ENCODE assay signal across 19 cellular contexts in genomic region chr20:41160686-41161085, GRCh38. TPM values are rescaled to one million over a fixed set of nuclear protein-coding genes. Genes with fewer than 3 reads are reported as not detected.
DNase-seq lines count a peak whose midpoint lies in the region; ATAC-seq and TF ChIP-seq lines count a peak whose summit lies in the region.
"Had no signal": no experiment of that assay in that cellular context is flagged by ENCODE, and none has a peak within 500 bp of the region (broad histone marks: within the 10 kb centered on the region; RNA-seq: fewer than 3 reads in every experiment).

No MANE protein-coding gene starts in this region.

- CTCF ChIA-PET in WTC11 (lab: Charles Lee): interaction anchor here (1.2 to 2.1 kb wide), 2 partner anchors 12 to 25 kb away, joined by 4 to 8 read pairs; no protein-coding TSS in a partner anchor

- H3K27ac ChIP-seq in esophagus squamous epithelium: no peak overlapping the region
- H3K27ac ChIP-seq: brain microvascular endothelial cell, PC-9, SJSA1 had no signal

- 79 to 83% methylated on average over 2 of the region's 2 CpGs for WGBS in esophagus squamous epithelium, 2 donors

- peaks cover 75% of the 10 kb centered on the region for H3K4me1 Mint-ChIP-seq in activated T-cell treated with anti-CD3 and anti-CD28 coated beads, Interleukin-2, amount 50 U/mL, for 24 hours (ENCODE audit: low read depth)
- H3K4me1 Mint-ChIP-seq in WTC11: peaks cover 25% of the 10 kb centered on the region
- peaks cover 70 to 87% of the 10 kb centered on the region in 2 donors for H3K4me1 Mint-ChIP-seq in effector memory CD8-positive, alpha-beta T cell (ENCODE audit: low read depth in 2 of 2)
- peaks cover 48% of the 10 kb centered on the region for H3K4me1 Mint-ChIP-seq in stimulated activated memory B cell treated with anti-CD40 and anti-IgM and Interleukin-4, amounts not matched to agents 10 μg/mL and 1 μg/mL and 100 μg/mL, for 72 hours

- no peak overlapping the region for H3K4me3 Mint-ChIP-seq in activated T-cell treated with anti-CD3 and anti-CD28 coated beads, Interleukin-2, amount 50 U/mL, for 24 hours
- H3K4me3 Mint-ChIP-seq in WTC11: no peak overlapping the region
- H3K4me3 Mint-ChIP-seq in effector memory CD8-positive, alpha-beta T cell: peak overlapping the region; percentile 24 to 46
- H3K4me3 Mint-ChIP-seq in stimulated activated memory B cell treated with anti-CD40 and anti-IgM and Interleukin-4, amounts not matched to agents 10 μg/mL and 1 μg/mL and 100 μg/mL, for 72 hours: no peak overlapping the region

- H3K36me3 ChIP-seq in esophagus squamous epithelium: peaks cover 27 to 61% (median 27%) of the 10 kb centered on the region in 3 donors

- H3K27me3 ChIP-seq in esophagus squamous epithelium: no peaks in the 10 kb centered on the region
- H3K27me3 ChIP-seq: brain microvascular endothelial cell, esophagus muscularis mucosa, SJSA1, spleen had no signal

- DNase-seq in activated T-cell treated with anti-CD3 and anti-CD28 coated beads, Interleukin-2, amount 50 U/mL, for 24 hours: no peak
- DNase-seq in activated T-cell treated with anti-CD3 and anti-CD28 coated beads, Interleukin-2, amount 50 U/mL, for 1 hour: no peak
- DNase-seq in WTC11 (ENCODE audit: low spot score) (no peak), esophagus squamous epithelium (lab: John Stamatoyannopoulos, UW) (no peak), ecto neural progenitor cell (ENCODE audit: low spot score) (no peak), hepatic stellate cell (ENCODE audit: low spot score) (no peak)
- no peak for DNase-seq in effector memory CD8-positive, alpha-beta T cell
- DNase-seq: ACHN; activated effector memory CD4-positive, alpha-beta T cell treated with anti-CD3 and anti-CD28 coated beads, Interleukin-2, amount 50 U/mL, for 16 hours; brain microvascular endothelial cell; dermis blood vessel endothelial cell; NCI-H1417; NCI-H2171 treated with DMSO at 0.1 percent for 48 hours; PC-9; spleen had no signal

- H3K4me3 ChIP-seq in esophagus squamous epithelium: no peak overlapping the region
- H3K4me3 ChIP-seq: esophagus muscularis mucosa, lung, PC-9, SJSA1, spleen had no signal

- POLR2A ChIA-PET in WTC11 (lab: Charles Lee): no interaction called here

- peaks cover 74% of the 10 kb centered on the region for H3K36me3 Mint-ChIP-seq in activated T-cell treated with anti-CD3 and anti-CD28 coated beads, Interleukin-2, amount 50 U/mL, for 24 hours (ENCODE audit: low read depth)
- H3K36me3 Mint-ChIP-seq in WTC11: peaks cover 54% of the 10 kb centered on the region
- peaks cover 64% of the 10 kb centered on the region for H3K36me3 Mint-ChIP-seq in effector memory CD8-positive, alpha-beta T cell (ENCODE audit: insufficient read depth)
- H3K36me3 Mint-ChIP-seq in stimulated activated memory B cell treated with anti-CD40 and anti-IgM and Interleukin-4, amounts not matched to agents 10 μg/mL and 1 μg/mL and 100 μg/mL, for 72 hours: peaks cover 57% of the 10 kb centered on the region

- TF ChIP-seq CTCF in WTC11 (IDR thresholded peaks at IDR 0.05): no peak
- no peak for TF ChIP-seq CTCF in esophagus squamous epithelium (IDR thresholded peaks at IDR 0.05)

- intact Hi-C loops in esophagus squamous epithelium (cut with DNase I): no loop called here

- no peak for ATAC-seq in WTC11
- ATAC-seq in effector memory CD8-positive, alpha-beta T cell (replicated peaks): no peak
- ATAC-seq in stimulated activated memory B cell treated with anti-CD40 and anti-IgM and Interleukin-4, amounts not matched to agents 10 μg/mL and 1 μg/mL and 100 μg/mL, for 72 hours: no peak

- no peak for TF ChIP-seq POLR2A in esophagus squamous epithelium (IDR thresholded peaks at IDR 0.05)

- peaks cover 10 to 64% (median 25%) of the 10 kb centered on the region in 3 donors for H3K4me1 ChIP-seq in esophagus squamous epithelium
- H3K4me1 ChIP-seq: SJSA1 had no signal

- H3K27ac Mint-ChIP-seq in activated T-cell treated with anti-CD3 and anti-CD28 coated beads, Interleukin-2, amount 50 U/mL, for 24 hours: peak overlapping the region; percentile 96
- peak overlapping the region; percentile 9; the same call in 1 of the 2 replicates for H3K27ac Mint-ChIP-seq in WTC11
- peak overlapping the region; percentile 98 to 99 for H3K27ac Mint-ChIP-seq in effector memory CD8-positive, alpha-beta T cell
- H3K27ac Mint-ChIP-seq in stimulated activated memory B cell treated with anti-CD40 and anti-IgM and Interleukin-4, amounts not matched to agents 10 μg/mL and 1 μg/mL and 100 μg/mL, for 72 hours: peak overlapping the region; percentile 89

- H3K9me3 ChIP-seq in esophagus squamous epithelium: no peaks in the 10 kb centered on the region
- H3K9me3 ChIP-seq: esophagus muscularis mucosa, SJSA1, spleen had no signal

- no peaks in the 10 kb centered on the region for H3K9me3 Mint-ChIP-seq in activated T-cell treated with anti-CD3 and anti-CD28 coated beads, Interleukin-2, amount 50 U/mL, for 24 hours
- no peaks in the 10 kb centered on the region for H3K9me3 Mint-ChIP-seq in WTC11
- no peaks in the 10 kb centered on the region for H3K9me3 Mint-ChIP-seq in effector memory CD8-positive, alpha-beta T cell
- no peaks in the 10 kb centered on the region for H3K9me3 Mint-ChIP-seq in stimulated activated memory B cell treated with anti-CD40 and anti-IgM and Interleukin-4, amounts not matched to agents 10 μg/mL and 1 μg/mL and 100 μg/mL, for 72 hours

- no peaks in the 10 kb centered on the region for H3K27me3 Mint-ChIP-seq in activated T-cell treated with anti-CD3 and anti-CD28 coated beads, Interleukin-2, amount 50 U/mL, for 24 hours
- H3K27me3 Mint-ChIP-seq in WTC11 (ENCODE audit: low read depth): no peaks in the 10 kb centered on the region
- H3K27me3 Mint-ChIP-seq in effector memory CD8-positive, alpha-beta T cell: no peaks in the 10 kb centered on the region
- H3K27me3 Mint-ChIP-seq in stimulated activated memory B cell treated with anti-CD40 and anti-IgM and Interleukin-4, amounts not matched to agents 10 μg/mL and 1 μg/mL and 100 μg/mL, for 72 hours: no peaks in the 10 kb centered on the region

TF ChIP-seq in WTC11, 78 proteins besides CTCF, POLR2A, EP300 and RAD21:
- no peak for TF ChIP-seq NR2C2 (CRISPR knock-in tag; IDR thresholded peaks at IDR 0.05)
- no peak for TF ChIP-seq ZNF671 (CRISPR knock-in tag; IDR thresholded peaks at IDR 0.05)
- no peak for TF ChIP-seq ZNF532 (CRISPR knock-in tag; IDR thresholded peaks at IDR 0.05; ENCODE audit: borderline replicate concordance)
- no peak for TF ChIP-seq SMAD4 (CRISPR knock-in tag; IDR thresholded peaks at IDR 0.05)
- TF ChIP-seq, protein P1, sequence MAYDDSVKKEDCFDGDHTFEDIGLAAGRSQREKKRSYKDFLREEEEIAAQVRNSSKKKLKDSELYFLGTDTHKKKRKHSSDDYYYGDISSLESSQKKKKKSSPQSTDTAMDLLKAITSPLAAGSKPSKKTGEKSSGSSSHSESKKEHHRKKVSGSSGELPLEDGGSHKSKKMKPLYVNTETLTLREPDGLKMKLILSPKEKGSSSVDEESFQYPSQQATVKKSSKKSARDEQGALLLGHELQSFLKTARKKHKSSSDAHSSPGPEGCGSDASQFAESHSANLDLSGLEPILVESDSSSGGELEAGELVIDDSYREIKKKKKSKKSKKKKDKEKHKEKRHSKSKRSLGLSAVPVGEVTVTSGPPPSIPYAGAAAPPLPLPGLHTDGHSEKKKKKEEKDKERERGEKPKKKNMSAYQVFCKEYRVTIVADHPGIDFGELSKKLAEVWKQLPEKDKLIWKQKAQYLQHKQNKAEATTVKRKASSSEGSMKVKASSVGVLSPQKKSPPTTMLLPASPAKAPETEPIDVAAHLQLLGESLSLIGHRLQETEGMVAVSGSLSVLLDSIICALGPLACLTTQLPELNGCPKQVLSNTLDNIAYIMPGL (CRISPR knock-in tag; IDR thresholded peaks at IDR 0.05): no peak
- TF ChIP-seq E2F5 (CRISPR knock-in tag; IDR thresholded peaks at IDR 0.05): no peak
- TF ChIP-seq, protein P2, sequence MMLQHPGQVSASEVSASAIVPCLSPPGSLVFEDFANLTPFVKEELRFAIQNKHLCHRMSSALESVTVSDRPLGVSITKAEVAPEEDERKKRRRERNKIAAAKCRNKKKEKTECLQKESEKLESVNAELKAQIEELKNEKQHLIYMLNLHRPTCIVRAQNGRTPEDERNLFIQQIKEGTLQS (CRISPR knock-in tag; conservative IDR thresholded peaks at IDR 0.05): no peak

RNA-seq across cellular contexts. Expression of gene PLCG1, which starts 23.3 kb away (rescaled TPM):
- total RNA-seq in WTC11 (2021) (177 to 201 TPM (median 194 TPM) in 3 replicates), esophagus squamous epithelium (10 to 100 TPM; 30.4 to 84.7 (median 47.8) TPM)

Comparison
In these comparisons a context has a peak if more than half of its experiments do, and no peak if none do; other contexts are left out.
1. H3K27ac Mint-ChIP-seq: peak in every context shown above with its lines; median percentile 98 in effector memory CD8-positive, alpha-beta T cell; 96 in activated T-cell treated with anti-CD3 and anti-CD28 coated beads, Interleukin-2, amount 50 U/mL, for 24 hours; 89 in stimulated activated memory B cell treated with anti-CD40 and anti-IgM and Interleukin-4, amounts not matched to agents 10 μg/mL and 1 μg/mL and 100 μg/mL, for 72 hours; 9 in WTC11.
2. H3K4me3 Mint-ChIP-seq: peak in effector memory CD8-positive, alpha-beta T cell (2 of 2); none in activated T-cell treated with anti-CD3 and anti-CD28 coated beads, Interleukin-2, amount 50 U/mL, for 24 hours (single experiment), WTC11 (single experiment) and stimulated activated memory B cell treated with anti-CD40 and anti-IgM and Interleukin-4, amounts not matched to agents 10 μg/mL and 1 μg/mL and 100 μg/mL, for 72 hours (single experiment).